In the genomic region with DNA sequence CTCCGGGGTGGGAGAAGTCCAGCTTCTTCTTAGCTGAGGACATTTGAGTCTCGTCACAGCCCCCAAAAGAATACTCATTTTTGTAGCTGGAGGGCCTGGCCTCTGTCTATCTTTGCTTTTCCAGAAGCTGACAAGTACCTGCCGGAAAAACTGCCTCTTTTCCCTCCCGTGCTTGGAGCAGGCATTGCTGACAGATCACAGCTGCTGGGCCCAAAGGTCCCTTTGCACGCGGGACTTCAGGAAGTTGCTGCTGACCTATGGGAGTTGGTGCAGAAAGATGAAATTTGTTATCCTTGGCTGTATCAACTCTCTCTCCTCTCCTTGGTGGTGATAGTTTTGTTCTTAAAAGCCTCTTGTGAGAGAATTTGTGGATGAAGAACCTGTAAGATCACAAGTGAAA, we compare ENCODE assay signal across 35 cellular contexts.
"Had no signal": no experiment of that assay in that cellular context is flagged by ENCODE, and none has a peak within 500 bp of the region (broad histone marks: within the 10 kb centered on the region; RNA-seq: fewer than 3 reads in every experiment).

No MANE protein-coding gene starts in this region.

- ATAC-seq: activated CD4-positive, CD25-positive, alpha-beta regulatory T cell treated with anti-CD3 and anti-CD28 coated beads, Interleukin-2, amount 50 U/mL, for 24 hours; activated CD8-positive, alpha-beta memory T cell treated with anti-CD3 and anti-CD28 coated beads, Interleukin-2, amount 10 ng/mL, durations not matched to agents 7 days and 5 days; activated CD8-positive, alpha-beta T cell treated with anti-CD3 and anti-CD28 coated beads for 36 hours; activated naive CD8-positive, alpha-beta T cell treated with anti-CD3 and anti-CD28 coated beads, Interleukin-2, amount 50 U/mL, for 24 hours; body of pancreas; esophagus mucosa; T-cell had no signal

- FAIRE-seq: colon, endometrium, frontal cortex had no signal

- H3K27ac ChIP-seq: adrenal gland, body of pancreas, WERI-Rb-1 had no signal

- H3K27ac Mint-ChIP-seq: activated B cell treated with CpG ODN at 0.5 μM for 24 hours; activated CD8-positive, alpha-beta memory T cell treated with anti-CD3 and anti-CD28 coated beads, Interleukin-2, amount 10 ng/mL, durations not matched to agents 7 days and 5 days; activated CD8-positive, alpha-beta T cell treated with anti-CD3 and anti-CD28 coated beads for 36 hours; activated naive CD4-positive, alpha-beta T cell treated with anti-CD3 and anti-CD28 coated beads for 36 hours; activated naive CD4-positive, alpha-beta T cell treated with anti-CD3 and anti-CD28 coated beads, Interleukin-2, amount 50 U/mL, for 24 hours; activated naive CD8-positive, alpha-beta T cell treated with anti-CD3 and anti-CD28 coated beads for 36 hours; activated naive CD8-positive, alpha-beta T cell treated with anti-CD3 and anti-CD28 coated beads, Interleukin-2, amount 50 U/mL, for 24 hours; activated T-helper 1 cell treated with anti-CD3 and anti-CD28 coated beads, Interleukin-12 subunit alpha, Interleukin-12 subunit beta, Interleukin-2, Interleukin-4 antibody, amounts not matched to agents 30 ng/mL and 10 ng/mL and 1 ng/mL, durations not matched to agents 14 hours and 24 hours and 36 hours; activated T-helper 2 cell treated with anti-CD3 and anti-CD28 coated beads, Interferon-gamma antibody, Interleukin-2, Interleukin-4, amounts not matched to agents 10 μg/mL and 5 μg/mL and 100 μg/mL, durations not matched to agents 14 hours and 24 hours and 36 hours; T-cell; T-helper 1 cell treated with Interleukin-12 subunit alpha and Interleukin-12 subunit beta and Interleukin-4 antibody, amounts not matched to agents 30 μg/mL and 1 μg/mL, for 36 hours had no signal

- H3K27me3 ChIP-seq: body of pancreas had no signal

- H3K4me3 Mint-ChIP-seq: activated B cell treated with CpG ODN at 0.5 μM for 24 hours; activated CD8-positive, alpha-beta memory T cell treated with anti-CD3 and anti-CD28 coated beads, Interleukin-2, amount 10 ng/mL, durations not matched to agents 7 days and 5 days; activated CD8-positive, alpha-beta T cell treated with anti-CD3 and anti-CD28 coated beads for 36 hours; activated naive CD4-positive, alpha-beta T cell treated with anti-CD3 and anti-CD28 coated beads for 36 hours; activated naive CD4-positive, alpha-beta T cell treated with anti-CD3 and anti-CD28 coated beads, Interleukin-2, amount 50 U/mL, for 24 hours; activated naive CD8-positive, alpha-beta T cell treated with anti-CD3 and anti-CD28 coated beads for 36 hours; activated naive CD8-positive, alpha-beta T cell treated with anti-CD3 and anti-CD28 coated beads, Interleukin-2, amount 50 U/mL, for 24 hours; activated T-helper 1 cell treated with anti-CD3 and anti-CD28 coated beads, Interleukin-12 subunit alpha, Interleukin-12 subunit beta, Interleukin-2, Interleukin-4 antibody, amounts not matched to agents 30 ng/mL and 10 ng/mL and 1 ng/mL, durations not matched to agents 14 hours and 24 hours and 36 hours; T-cell; T-helper 1 cell treated with Interleukin-12 subunit alpha and Interleukin-12 subunit beta and Interleukin-4 antibody, amounts not matched to agents 30 μg/mL and 1 μg/mL, for 36 hours had no signal

- H3K36me3 ChIP-seq: adrenal gland, WERI-Rb-1 had no signal

- H3K36me3 Mint-ChIP-seq: activated CD8-positive, alpha-beta memory T cell treated with anti-CD3 and anti-CD28 coated beads, Interleukin-2, amount 10 ng/mL, durations not matched to agents 7 days and 5 days; activated naive CD4-positive, alpha-beta T cell treated with anti-CD3 and anti-CD28 coated beads, Interleukin-2, amount 50 U/mL, for 24 hours; activated naive CD8-positive, alpha-beta T cell treated with anti-CD3 and anti-CD28 coated beads for 36 hours; T-cell had no signal

- H3K4me3 ChIP-seq: adrenal gland, body of pancreas had no signal

- H3K9me3 Mint-ChIP-seq: activated B cell treated with CpG ODN at 0.5 μM for 24 hours; activated CD8-positive, alpha-beta T cell treated with anti-CD3 and anti-CD28 coated beads for 36 hours; activated naive CD4-positive, alpha-beta T cell treated with anti-CD3 and anti-CD28 coated beads for 36 hours; activated naive CD4-positive, alpha-beta T cell treated with anti-CD3 and anti-CD28 coated beads, Interleukin-2, amount 50 U/mL, for 24 hours; activated naive CD8-positive, alpha-beta T cell treated with anti-CD3 and anti-CD28 coated beads for 36 hours; activated naive CD8-positive, alpha-beta T cell treated with anti-CD3 and anti-CD28 coated beads, Interleukin-2, amount 50 U/mL, for 24 hours; activated T-helper 1 cell treated with anti-CD3 and anti-CD28 coated beads, Interleukin-12 subunit alpha, Interleukin-12 subunit beta, Interleukin-2, Interleukin-4 antibody, amounts not matched to agents 30 ng/mL and 10 ng/mL and 1 ng/mL, durations not matched to agents 14 hours and 24 hours and 36 hours; activated T-helper 2 cell treated with anti-CD3 and anti-CD28 coated beads, Interferon-gamma antibody, Interleukin-2, Interleukin-4, amounts not matched to agents 10 μg/mL and 5 μg/mL and 100 μg/mL, durations not matched to agents 14 hours and 24 hours and 36 hours; T-cell; T-helper 1 cell treated with Interleukin-12 subunit alpha and Interleukin-12 subunit beta and Interleukin-4 antibody, amounts not matched to agents 30 μg/mL and 1 μg/mL, for 36 hours had no signal

- H3K9me3 ChIP-seq: adrenal gland, body of pancreas had no signal

- DNase-seq: activated B cell treated with CpG ODN at 0.5 μM for 24 hours; activated CD4-positive, alpha-beta T cell treated with anti-CD3 and anti-CD28 coated beads for 48 hours; activated CD4-positive, alpha-beta T cell treated with anti-CD3 and anti-CD28 coated beads, Interleukin-2, amount 50 U/mL, for 1 hour; activated CD4-positive, alpha-beta T cell treated with anti-CD3 and anti-CD28 coated beads, Interleukin-2, amount 50 U/mL, for 48 hours; activated CD8-positive, alpha-beta memory T cell treated with anti-CD3 and anti-CD28 coated beads, Interleukin-2, amount 10 ng/mL, durations not matched to agents 7 days and 5 days; activated CD8-positive, alpha-beta memory T cell treated with anti-CD3 and anti-CD28 coated beads, Interleukin-2, amount 50 U/mL, for 4 hours; activated CD8-positive, alpha-beta T cell treated with anti-CD3 and anti-CD28 coated beads for 36 hours; activated effector memory CD4-positive, alpha-beta T cell treated with anti-CD3 and anti-CD28 coated beads, Interleukin-2, amount 50 U/mL, for 16 hours; activated naive CD4-positive, alpha-beta T cell treated with anti-CD3 and anti-CD28 coated beads for 36 hours; activated naive CD8-positive, alpha-beta T cell treated with anti-CD3 and anti-CD28 coated beads for 36 hours; activated naive CD8-positive, alpha-beta T cell treated with anti-CD3 and anti-CD28 coated beads, Interleukin-2, amount 50 U/mL, for 24 hours; activated T-cell treated with anti-CD3 and anti-CD28 coated beads, Interleukin-2, amount 50 U/mL, for 1 hour; activated T-cell treated with anti-CD3 and anti-CD28 coated beads, Interleukin-2, amount 50 U/mL, for 48 hours; adrenal gland; amygdala; aorta; body of pancreas; caudate nucleus; cortex of kidney; dermis blood vessel endothelial cell; effector CD8-positive, alpha-beta T cell; foreskin fibroblast; SW 1271; T-cell; T1000; WERI-Rb-1 had no signal
